In genomic region chr1:23367451-23367790, GRCh38 we compare ENCODE assay signal across 8 cellular contexts. TPM values are rescaled to one million over a fixed set of nuclear protein-coding genes. Genes with fewer than 3 reads are reported as not detected.
DNase-seq lines count a peak whose midpoint lies in the region; ATAC-seq and TF ChIP-seq lines count a peak whose summit lies in the region.

No MANE protein-coding gene starts in this region.

- no peaks in the 10 kb centered on the region for H3K27me3 ChIP-seq in A673 (replicated peaks; ENCODE audit: insufficient read depth, low read depth, low read length, poor library complexity)
- H3K27me3 ChIP-seq in HUES48 (ENCODE audit: control insufficient read depth, insufficient read depth, low read length): peaks cover 89% of the 10 kb centered on the region
- H3K27me3 ChIP-seq in brain microvascular endothelial cell (replicated peaks): no peaks in the 10 kb centered on the region

- H3K36me3 ChIP-seq in A673 (ENCODE audit: insufficient read depth, low read length, poor library complexity, severe bottlenecking): peaks cover 44% of the 10 kb centered on the region
- peaks cover 4% of the 10 kb centered on the region for H3K36me3 ChIP-seq in HUES48 (ENCODE audit: control insufficient read depth, insufficient read depth, low read length)
- H3K36me3 ChIP-seq in brain microvascular endothelial cell (replicated peaks): peaks cover 35% of the 10 kb centered on the region
- peaks cover 8% of the 10 kb centered on the region for H3K36me3 ChIP-seq in mucosa of descending colon (ENCODE audit: low read depth)

- H3K4me1 ChIP-seq in A673 (ENCODE audit: insufficient read depth, low read length, poor library complexity, severe bottlenecking): peaks cover 24% of the 10 kb centered on the region
- peaks cover 16% of the 10 kb centered on the region for H3K4me1 ChIP-seq in HUES48 (ENCODE audit: control insufficient read depth, insufficient read depth, low read length)
- H3K4me1 ChIP-seq in mucosa of descending colon (ENCODE audit: low read depth): peaks cover 29% of the 10 kb centered on the region

- intact Hi-C loops in A673 (cut with micrococcal nuclease; ENCODE audit: unreplicated experiment): no loop called here
- intact Hi-C loops in mucosa of descending colon (cut with DNase I, micrococcal nuclease): no loop called here

- ATAC-seq in mucosa of descending colon (peak; percentile 1), HG02623 (IDR thresholded peaks at IDR 0.05; ENCODE audit: unreplicated experiment) (no peak)

- no peak overlapping the region for H3K9ac ChIP-seq in HUES48 (ENCODE audit: low read depth, low read length)

- TF ChIP-seq CTCF in A673 (conservative IDR thresholded peaks at IDR 0.05; ENCODE audit: low read depth, low read length) (no peak), brain microvascular endothelial cell (IDR thresholded peaks at IDR 0.05; ENCODE audit: low read depth, low read length, missing control alignments) (no peak), mucosa of descending colon (IDR thresholded peaks at IDR 0.05) (no peak)

- peak overlapping the region; percentile 98 for H3K27ac ChIP-seq in A673 (ENCODE audit: low read depth, low read length, poor library complexity, severe bottlenecking)
- peak overlapping the region; percentile 49 for H3K27ac ChIP-seq in HUES48 (ENCODE audit: low read depth, low read length)
- no peak overlapping the region for H3K27ac ChIP-seq in brain microvascular endothelial cell

- CTCF ChIA-PET in A673 (lab: Charles Lee): no interaction called here

- peaks cover 28% of the 10 kb centered on the region for H3K9me3 ChIP-seq in A673 (ENCODE audit: low read depth, low read length, poor library complexity, severe bottlenecking)
- peaks cover 21% of the 10 kb centered on the region for H3K9me3 ChIP-seq in HUES48 (ENCODE audit: control insufficient read depth, insufficient read depth, low read length)
- H3K9me3 ChIP-seq in mucosa of descending colon: peaks cover 24% of the 10 kb centered on the region

- POLR2A ChIA-PET in A673 (lab: Charles Lee; ENCODE audit: low non-redundant PET): interaction anchor here (0.7 to 1.7 kb wide), 2 partner anchors 23 to 31 kb away, joined by 3 to 13 read pairs; partner anchors contain the start of gene HNRNPR

- in situ Hi-C loops in brain microvascular endothelial cell (cut with HindIII; ENCODE audit: low pct_ligation_motif_present, low sequenced_read_pairs): no loop called here

- DNase-seq in A673 (ENCODE audit: low spot score): peak; percentile 11
- DNase-seq in brain microvascular endothelial cell: no peak
- DNase-seq in mucosa of descending colon: peak in 1 of 3 donors; percentile 38
- DNase-seq in NK-92 treated with Interleukin-12 subunit alpha and Interleukin-12 subunit beta, amount 100 ng/mL, for 24 hours (lab: John Stamatoyannopoulos, UW): no peak
- no peak for DNase-seq in activated effector memory CD4-positive, alpha-beta T cell treated with anti-CD3 and anti-CD28 coated beads, Interleukin-2, amount 50 U/mL, for 16 hours
- no peak for DNase-seq in AG20443 (ENCODE audit: low spot score)

- H3K4me3 ChIP-seq in A673 (ENCODE audit: low read depth, low read length, poor library complexity, severe bottlenecking) (peak overlapping the region; percentile 75), HUES48 (ENCODE audit: low read depth, low read length) (peak overlapping the region; percentile 91), brain microvascular endothelial cell (ENCODE audit: low read depth, low read length) (peak overlapping the region; percentile 96), mucosa of descending colon (peak overlapping the region; percentile 73)

- no TSS peak for BruUV-seq in A673 (replicated peaks; lab: Mats Ljungman, UMichigan)

RNA-seq across cellular contexts. Expression of gene ZNF436, which starts 2.2 kb away (rescaled TPM):
- total RNA-seq in A673 (2021) (13.7 and 14.8 TPM in 2 replicates), mucosa of descending colon (10 to 100 TPM; 10.1 to 15.2 (median 11.4) TPM)

RNA-seq across cellular contexts. Expression of gene HNRNPR, which starts 23.3 kb away (rescaled TPM):
- 300 and 304 TPM in 2 replicates for total RNA-seq in A673 (2021)
- 100 to 1,000 TPM in 1 of 3 donors, 10 to 100 TPM in 2; 84.0 to 108 (median 96.6) TPM for total RNA-seq in mucosa of descending colon

RNA-seq across cellular contexts. Expression of gene TCEA3, which starts 57.1 kb away (rescaled TPM):
- total RNA-seq in A673 (2021) (0.76 and 0.99 TPM in 2 replicates), mucosa of descending colon (100 to 1,000 TPM in 2 of 3 donors, 10 to 100 TPM in 1; 95.7 to 200 (median 125) TPM)

Comparison
In these comparisons a context has a peak if more than half of its experiments do, and no peak if none do; other contexts are left out.
1. RNA of gene TCEA3, which starts 57.1 kb away (total RNA-seq): 95.7 to 200 TPM in mucosa of descending colon; 0.76 to 0.99 TPM in A673; every median in the first group is over 10 times any median in the second.
2. Peak in every context shown above with its lines, with median percentiles within 50 percentile points of each other: H3K4me3 ChIP-seq.